ENCODE assay signal across 1 cellular context in genomic region chr21:31222142-31222541, GRCh38.
TF ChIP-seq lines count a peak whose summit lies in the region.

No MANE protein-coding gene starts in this region.

TF ChIP-seq in WTC11, 78 proteins besides CTCF, POLR2A, EP300 and RAD21 (continued from another document):
- TF ChIP-seq E2F1 (CRISPR knock-in tag; IDR thresholded peaks at IDR 0.05) (no peak), ZNF138 (CRISPR knock-in tag; conservative IDR thresholded peaks at IDR 0.05) (no peak)
TF ChIP-seq in WTC11: peak in this region for 0.
